In genomic region chr18:56510108-56510507, GRCh38 we compare ENCODE assay signal across 24 cellular contexts.
DNase-seq lines count a peak whose midpoint lies in the region; ATAC-seq and TF ChIP-seq lines count a peak whose summit lies in the region.
"Had no signal": no experiment of that assay in that cellular context is flagged by ENCODE, and none has a peak within 500 bp of the region (broad histone marks: within the 10 kb centered on the region; RNA-seq: fewer than 3 reads in every experiment).

No MANE protein-coding gene starts in this region.

- no peaks in the 10 kb centered on the region; the same call in 1 of the 2 replicates for H3K9me2 ChIP-seq in GM23338 (ENCODE audit: insufficient read depth)

- no peak overlapping the region for H3K4me3 Mint-ChIP-seq in activated CD8-positive, alpha-beta T cell treated with anti-CD3 and anti-CD28 coated beads for 36 hours
- H3K4me3 Mint-ChIP-seq in activated CD8-positive, alpha-beta T cell treated with anti-CD3 and anti-CD28 coated beads, Interleukin-2, amount 10 ng/mL, durations not matched to agents 7 days and 5 days, result no peak overlapping the region
- H3K4me3 Mint-ChIP-seq in GM23338, result no peak overlapping the region
- no peak overlapping the region for H3K4me3 Mint-ChIP-seq in neural progenitor cell
- H3K4me3 Mint-ChIP-seq: CD14-positive monocyte; CD4-positive, alpha-beta T cell; CD8-positive, alpha-beta memory T cell; HFFc6 had no signal

- peak; percentile 47 for ATAC-seq in activated CD8-positive, alpha-beta T cell treated with anti-CD3 and anti-CD28 coated beads for 36 hours
- ATAC-seq in activated CD8-positive, alpha-beta T cell treated with anti-CD3 and anti-CD28 coated beads, Interleukin-2, amount 10 ng/mL, durations not matched to agents 7 days and 5 days, result no peak
- no peak for ATAC-seq in GM23338
- ATAC-seq: A549, GM12878 had no signal

- no peak for DNase-seq in activated CD8-positive, alpha-beta T cell treated with anti-CD3 and anti-CD28 coated beads for 36 hours
- DNase-seq in activated CD8-positive, alpha-beta T cell treated with anti-CD3 and anti-CD28 coated beads, Interleukin-2, amount 10 ng/mL, durations not matched to agents 7 days and 5 days, result no peak
- DNase-seq in GM23338 (ENCODE audit: low spot score) (no peak), neural progenitor cell (ENCODE audit: low spot score) (no peak), thyroid gland (no peak), ascending aorta (ENCODE audit: low spot score in 2 of 2) (no peak), activated T-cell treated with anti-CD3 and anti-CD28 coated beads for 4 hours (no peak)
- DNase-seq: 8988T; ACHN; AML-193; BE2C; CD4-positive, alpha-beta T cell; CD8-positive, alpha-beta memory T cell; DMS 273 treated with DMSO at 0.1 percent for 48 hours; DMS79; EL; GDM1; GOT3; HFFc6 had no signal

- no peak overlapping the region for H3K27ac ChIP-seq in GM23338 (ENCODE audit: low read depth)
- H3K27ac ChIP-seq in neural progenitor cell, result no peak overlapping the region
- H3K27ac ChIP-seq in thyroid gland, result peak overlapping the region; percentile 20 to 61 (median 55)
- H3K27ac ChIP-seq in ascending aorta, result no peak overlapping the region
- H3K27ac ChIP-seq: A549; BLaER1 treated with 17β-estradiol and CSF1 and Interleukin-3, amounts not matched to agents 10 nM and 100 nM had no signal

- H3K4me3 ChIP-seq in GM23338 (no peak overlapping the region), neural progenitor cell (no peak overlapping the region), thyroid gland (replicated peaks in 1 of 3) (no peak overlapping the region), ascending aorta (no peak overlapping the region)
- H3K4me3 ChIP-seq: A549; BLaER1 treated with 17β-estradiol and CSF1 and Interleukin-3, amounts not matched to agents 10 nM and 100 nM; GM12878; HAP-1 had no signal

- CTCF ChIA-PET in activated CD8-positive, alpha-beta T cell treated with anti-CD3 and anti-CD28 coated beads for 36 hours (lab: Charles Lee), result interaction anchor here (1.2 kb wide), 1 partner anchor 62 kb away, joined by 3 read pairs; no protein-coding TSS in a partner anchor
- CTCF ChIA-PET in activated CD8-positive, alpha-beta T cell treated with anti-CD3 and anti-CD28 coated beads, Interleukin-2, amount 10 ng/mL, durations not matched to agents 7 days and 5 days (lab: Charles Lee), result no interaction called here

- no peaks in the 10 kb centered on the region for H3K9me3 Mint-ChIP-seq in activated CD8-positive, alpha-beta T cell treated with anti-CD3 and anti-CD28 coated beads for 36 hours
- H3K9me3 Mint-ChIP-seq in activated CD8-positive, alpha-beta T cell treated with anti-CD3 and anti-CD28 coated beads, Interleukin-2, amount 10 ng/mL, durations not matched to agents 7 days and 5 days (ENCODE audit: insufficient read depth), result no peaks in the 10 kb centered on the region
- H3K9me3 Mint-ChIP-seq in GM23338 (no peaks in the 10 kb centered on the region), neural progenitor cell (peaks cover 5% of the 10 kb centered on the region)
- H3K9me3 Mint-ChIP-seq: CD4-positive, alpha-beta T cell; CD8-positive, alpha-beta memory T cell; HFFc6 had no signal

- no peak overlapping the region for H3K27ac Mint-ChIP-seq in activated CD8-positive, alpha-beta T cell treated with anti-CD3 and anti-CD28 coated beads for 36 hours
- H3K27ac Mint-ChIP-seq in activated CD8-positive, alpha-beta T cell treated with anti-CD3 and anti-CD28 coated beads, Interleukin-2, amount 10 ng/mL, durations not matched to agents 7 days and 5 days, result no peak overlapping the region
- H3K27ac Mint-ChIP-seq in GM23338 (no peak overlapping the region), neural progenitor cell (peak overlapping the region; percentile 55)
- H3K27ac Mint-ChIP-seq: CD14-positive monocyte; CD4-positive, alpha-beta T cell; CD8-positive, alpha-beta memory T cell; HFFc6 had no signal

- H3K4me2 ChIP-seq in GM23338 (no peak overlapping the region), neural progenitor cell (no peak overlapping the region)
- H3K4me2 ChIP-seq: A549; BLaER1 treated with 17β-estradiol and CSF1 and Interleukin-3, amounts not matched to agents 10 nM and 100 nM had no signal

- H3K9me3 ChIP-seq in neural progenitor cell (ENCODE audit: low read depth) (no peaks in the 10 kb centered on the region), thyroid gland (no peaks in the 10 kb centered on the region), ascending aorta (no peaks in the 10 kb centered on the region)
- H3K9me3 ChIP-seq: A549, BE2C, HAP-1 had no signal

- peaks cover 2% of the 10 kb centered on the region for H3K27me3 Mint-ChIP-seq in activated CD8-positive, alpha-beta T cell treated with anti-CD3 and anti-CD28 coated beads for 36 hours
- H3K27me3 Mint-ChIP-seq in activated CD8-positive, alpha-beta T cell treated with anti-CD3 and anti-CD28 coated beads, Interleukin-2, amount 10 ng/mL, durations not matched to agents 7 days and 5 days (ENCODE audit: low read depth), result peaks cover 2% of the 10 kb centered on the region
- H3K27me3 Mint-ChIP-seq in GM23338 (ENCODE audit: insufficient read depth, low read depth, poor library complexity), result no peaks in the 10 kb centered on the region
- H3K27me3 Mint-ChIP-seq in neural progenitor cell (ENCODE audit: insufficient read depth, low read depth), result no peaks in the 10 kb centered on the region
- H3K27me3 Mint-ChIP-seq: CD4-positive, alpha-beta T cell had no signal

- peaks cover 7% of the 10 kb centered on the region for H3K4me1 Mint-ChIP-seq in activated CD8-positive, alpha-beta T cell treated with anti-CD3 and anti-CD28 coated beads for 36 hours (ENCODE audit: low read depth)
- H3K4me1 Mint-ChIP-seq in activated CD8-positive, alpha-beta T cell treated with anti-CD3 and anti-CD28 coated beads, Interleukin-2, amount 10 ng/mL, durations not matched to agents 7 days and 5 days (ENCODE audit: low read depth), result no peaks in the 10 kb centered on the region
- H3K4me1 Mint-ChIP-seq in GM23338, result peaks cover 19% of the 10 kb centered on the region; the same call in 2 of the 3 replicates
- H3K4me1 Mint-ChIP-seq in neural progenitor cell, result peaks cover 30% of the 10 kb centered on the region
- H3K4me1 Mint-ChIP-seq: CD8-positive, alpha-beta memory T cell had no signal

- H3K79me2 ChIP-seq in GM23338 (replicated peaks; ENCODE audit: insufficient read depth) (no peaks in the 10 kb centered on the region), neural progenitor cell (ENCODE audit: low read depth) (no peaks in the 10 kb centered on the region)

- H3F3A ChIP-seq in GM23338 (replicated peaks; ENCODE audit: low read depth) (no peaks in the 10 kb centered on the region), neural progenitor cell (ENCODE audit: low read depth) (no peaks in the 10 kb centered on the region)

- POLR2A ChIA-PET in activated CD8-positive, alpha-beta T cell treated with anti-CD3 and anti-CD28 coated beads for 36 hours (lab: Charles Lee), result no interaction called here
- POLR2A ChIA-PET in activated CD8-positive, alpha-beta T cell treated with anti-CD3 and anti-CD28 coated beads, Interleukin-2, amount 10 ng/mL, durations not matched to agents 7 days and 5 days (lab: Charles Lee), result no interaction called here

- no peak for TF ChIP-seq CTCF in activated CD8-positive, alpha-beta T cell treated with anti-CD3 and anti-CD28 coated beads for 36 hours (IDR thresholded peaks at IDR 0.05)
- TF ChIP-seq CTCF in GM23338 (conservative IDR thresholded peaks at IDR 0.05; ENCODE audit: low read depth in 2 of 2) (no peak), neural progenitor cell (IDR thresholded peaks at IDR 0.05) (no peak), thyroid gland (IDR thresholded peaks at IDR 0.05) (no peak), ascending aorta (IDR thresholded peaks at IDR 0.05) (no peak)

- intact Hi-C loops in activated CD8-positive, alpha-beta T cell treated with anti-CD3 and anti-CD28 coated beads for 36 hours (cut with micrococcal nuclease), result no loop called here
- intact Hi-C loops in thyroid gland (cut with DNase I), result no loop called here
- intact Hi-C loops in ascending aorta (cut with DNase I), result no loop called here

- H3K9ac ChIP-seq in neural progenitor cell, result no peak overlapping the region
- H3K9ac ChIP-seq: BLaER1 treated with 17β-estradiol and CSF1 and Interleukin-3, amounts not matched to agents 10 nM and 100 nM had no signal

- no peaks in the 10 kb centered on the region for H3K27me3 ChIP-seq in GM23338 (ENCODE audit: insufficient read depth)
- no peaks in the 10 kb centered on the region for H3K27me3 ChIP-seq in neural progenitor cell
- no peaks in the 10 kb centered on the region for H3K27me3 ChIP-seq in thyroid gland
- H3K27me3 ChIP-seq in ascending aorta, result no peaks in the 10 kb centered on the region
- H3K27me3 ChIP-seq: BE2C; BLaER1 treated with 17β-estradiol and CSF1 and Interleukin-3, amounts not matched to agents 10 nM and 100 nM had no signal

- no peaks in the 10 kb centered on the region for H3K36me3 Mint-ChIP-seq in activated CD8-positive, alpha-beta T cell treated with anti-CD3 and anti-CD28 coated beads for 36 hours (ENCODE audit: low read depth)
- H3K36me3 Mint-ChIP-seq in activated CD8-positive, alpha-beta T cell treated with anti-CD3 and anti-CD28 coated beads, Interleukin-2, amount 10 ng/mL, durations not matched to agents 7 days and 5 days (ENCODE audit: low read depth), result no peaks in the 10 kb centered on the region
- H3K36me3 Mint-ChIP-seq in GM23338 (ENCODE audit: low read depth) (no peaks in the 10 kb centered on the region), neural progenitor cell (no peaks in the 10 kb centered on the region)
- H3K36me3 Mint-ChIP-seq: CD14-positive monocyte; CD8-positive, alpha-beta memory T cell had no signal

- TF ChIP-seq POLR2A in thyroid gland (IDR thresholded peaks at IDR 0.05), result no peak

- H2AFZ ChIP-seq in GM23338 (peak overlapping the region; percentile 77; the same call in 1 of the 2 replicates), neural progenitor cell (replicated peaks) (no peak overlapping the region)

- no peaks in the 10 kb centered on the region for H4K20me1 ChIP-seq in GM23338 (replicated peaks; ENCODE audit: insufficient read depth)
- H4K20me1 ChIP-seq in neural progenitor cell (ENCODE audit: low read depth), result no peaks in the 10 kb centered on the region
- H4K20me1 ChIP-seq: BLaER1 treated with 17β-estradiol and CSF1 and Interleukin-3, amounts not matched to agents 10 nM and 100 nM had no signal

- peaks cover 14% of the 10 kb centered on the region; the same call in 1 of the 2 replicates for H3K4me1 ChIP-seq in GM23338 (ENCODE audit: insufficient read depth)
- peaks cover 16% of the 10 kb centered on the region for H3K4me1 ChIP-seq in neural progenitor cell
- H3K4me1 ChIP-seq in thyroid gland, result peaks cover 21 to 22% of the 10 kb centered on the region in 2 donors
- no peaks in the 10 kb centered on the region for H3K4me1 ChIP-seq in ascending aorta
- H3K4me1 ChIP-seq: A549, BE2C had no signal

- no peaks in the 10 kb centered on the region for H3K36me3 ChIP-seq in GM23338 (ENCODE audit: insufficient read depth)
- H3K36me3 ChIP-seq in neural progenitor cell, result no peaks in the 10 kb centered on the region
- H3K36me3 ChIP-seq in thyroid gland, result no peaks in the 10 kb centered on the region
- no peaks in the 10 kb centered on the region for H3K36me3 ChIP-seq in ascending aorta
- H3K36me3 ChIP-seq: BE2C; BLaER1 treated with 17β-estradiol and CSF1 and Interleukin-3, amounts not matched to agents 10 nM and 100 nM; HAP-1 had no signal

Comparison
In these comparisons a context has a peak if more than half of its experiments do, and no peak if none do; other contexts are left out.
1. H3K27ac ChIP-seq: peak in thyroid gland (3 of 3); none in GM23338 (single experiment), neural progenitor cell (single experiment) and ascending aorta (0 of 2).